In genomic region chr12:96347130-96347699, GRCh38 we compare ENCODE assay signal across 11 cellular contexts. TPM values are rescaled to one million over a fixed set of nuclear protein-coding genes. Genes with fewer than 3 reads are reported as not detected.
DNase-seq lines count a peak whose midpoint lies in the region; ATAC-seq, FAIRE-seq and TF ChIP-seq lines count a peak whose summit lies in the region.
"Had no signal": no experiment of that assay in that cellular context is flagged by ENCODE, and none has a peak within 500 bp of the region (broad histone marks: within the 10 kb centered on the region; RNA-seq: fewer than 3 reads in every experiment).

No MANE protein-coding gene starts in this region.

- no peak overlapping the region for H3K4me3 ChIP-seq in astrocyte (ENCODE audit: insufficient read depth, low read depth, low read length)
- H3K4me3 ChIP-seq in right lobe of liver, result peak overlapping the region; percentile 16 to 45 (median 41)
- H3K4me3 ChIP-seq in transverse colon, result peak overlapping the region in 2 of 4 donors; percentile 17 to 36
- H3K4me3 ChIP-seq: cardiac muscle cell had no signal

- in situ Hi-C loops in transverse colon (cut with MboI; ENCODE audit: low pct_ligation_motif_present in 1 of 4, low pct_unique_long_range_greater_than_20kb in 1 of 4, low sequenced_read_pairs in 3 of 4), result no loop called here

- peak overlapping the region; percentile 47 for H3K4me3 Mint-ChIP-seq in activated naive CD4-positive, alpha-beta T cell treated with anti-CD3 and anti-CD28 coated beads for 36 hours
- H3K4me3 Mint-ChIP-seq in astrocyte (ENCODE audit: unreplicated experiment), result peak overlapping the region; percentile 50

- no peak for TF ChIP-seq CTCF in astrocyte (IDR thresholded peaks at IDR 0.05; ENCODE audit: insufficient read depth, low read depth, low read length)
- no peak for TF ChIP-seq CTCF in right lobe of liver (IDR thresholded peaks at IDR 0.05)
- TF ChIP-seq CTCF in transverse colon (IDR thresholded peaks at IDR 0.05), result no peak

- H3K4me2 ChIP-seq in astrocyte (ENCODE audit: low read length), result peak overlapping the region; percentile 1

- TF ChIP-seq POLR2A in right lobe of liver (IDR thresholded peaks at IDR 0.05) (no peak), transverse colon (IDR thresholded peaks at IDR 0.05) (no peak)

- H3K9me3 ChIP-seq in astrocyte (ENCODE audit: insufficient read depth, low read depth, low read length) (peaks cover 2% of the 10 kb centered on the region), right lobe of liver (peaks cover 0 to 9% (median 2%) of the 10 kb centered on the region in 4 donors), transverse colon (peaks cover 10 to 14% of the 10 kb centered on the region in 2 donors)

- H4K20me1 ChIP-seq in astrocyte (ENCODE audit: insufficient read depth, low read length), result peaks cover 86% of the 10 kb centered on the region

- H3K4me1 ChIP-seq in astrocyte (ENCODE audit: insufficient read depth, low read length), result no peaks in the 10 kb centered on the region
- H3K4me1 ChIP-seq in right lobe of liver, result no peaks in the 10 kb centered on the region
- peaks cover 0 to 49% (median 23%) of the 10 kb centered on the region in 4 donors for H3K4me1 ChIP-seq in transverse colon

- no peak for TF ChIP-seq EP300 in transverse colon (IDR thresholded peaks at IDR 0.05; ENCODE audit: low read depth)

- CTCF ChIA-PET in activated naive CD4-positive, alpha-beta T cell treated with anti-CD3 and anti-CD28 coated beads for 36 hours (lab: Charles Lee), result interaction anchor here (0.6 to 2.6 kb wide), 5 partner anchors 10 to 477 kb away, joined by 3 to 6 read pairs (median 3); no protein-coding TSS in a partner anchor

- H3K27me3 Mint-ChIP-seq in activated naive CD4-positive, alpha-beta T cell treated with anti-CD3 and anti-CD28 coated beads for 36 hours (ENCODE audit: low read depth), result no peaks in the 10 kb centered on the region
- H3K27me3 Mint-ChIP-seq in astrocyte (ENCODE audit: low read depth, unreplicated experiment), result no peaks in the 10 kb centered on the region

- H3K27ac ChIP-seq in astrocyte (ENCODE audit: low read depth, low read length), result no peak overlapping the region
- peak overlapping the region; percentile 26 to 67 (median 44) for H3K27ac ChIP-seq in right lobe of liver
- H3K27ac ChIP-seq in transverse colon, result peak overlapping the region; percentile 68 to 79 (median 76)
- H3K27ac ChIP-seq: cardiac muscle cell had no signal

- H3K79me2 ChIP-seq in astrocyte (ENCODE audit: insufficient read depth, low read length), result peaks cover 99% of the 10 kb centered on the region

- H3K4me1 Mint-ChIP-seq in activated naive CD4-positive, alpha-beta T cell treated with anti-CD3 and anti-CD28 coated beads for 36 hours (ENCODE audit: low read depth), result peaks cover 55% of the 10 kb centered on the region
- H3K4me1 Mint-ChIP-seq in astrocyte (ENCODE audit: low read depth, unreplicated experiment), result peaks cover 36% of the 10 kb centered on the region

- peaks cover 26% of the 10 kb centered on the region for H3K9me3 Mint-ChIP-seq in activated naive CD4-positive, alpha-beta T cell treated with anti-CD3 and anti-CD28 coated beads for 36 hours
- H3K9me3 Mint-ChIP-seq in astrocyte (ENCODE audit: unreplicated experiment), result peaks cover 10% of the 10 kb centered on the region

- ATAC-seq in right lobe of liver (peak; percentile 55 to 73 (median 67)), GM21786 (IDR thresholded peaks at IDR 0.05; ENCODE audit: unreplicated experiment) (no peak)

- H3K36me3 ChIP-seq in astrocyte (ENCODE audit: insufficient read depth, low read length) (peaks cover 3% of the 10 kb centered on the region), right lobe of liver (no peaks in the 10 kb centered on the region), transverse colon (peaks cover 0 to 10% (median 3%) of the 10 kb centered on the region in 4 donors)
- H3K36me3 ChIP-seq: cardiac muscle cell had no signal

- 1% methylated on average over 5 of the region's 5 CpGs for WGBS in right lobe of liver (ENCODE audit: insufficient coverage, low coverage, low lambda C conversion rate, missing lambda C conversion rate)
- 13 to 20% methylated on average over 2 to 5 of the region's 5 CpGs for WGBS in transverse colon (ENCODE audit: low coverage in 1 of 2), 2 donors

- FAIRE-seq in astrocyte (lab: Jason Lieb, UNC), result no peak
- FAIRE-seq: HTR-8/SVneo, islet of Langerhans had no signal

- no peak overlapping the region for H2AFZ ChIP-seq in astrocyte (ENCODE audit: low read depth, low read length)

- H3K27me3 ChIP-seq in astrocyte (ENCODE audit: insufficient read depth, low read length) (no peaks in the 10 kb centered on the region), right lobe of liver (no peaks in the 10 kb centered on the region), transverse colon (no peaks in the 10 kb centered on the region)
- H3K27me3 ChIP-seq: cardiac muscle cell had no signal

- peak overlapping the region; percentile 69 for H3K27ac Mint-ChIP-seq in activated naive CD4-positive, alpha-beta T cell treated with anti-CD3 and anti-CD28 coated beads for 36 hours
- H3K27ac Mint-ChIP-seq in astrocyte (ENCODE audit: unreplicated experiment), result peak overlapping the region; percentile 84

- H3K36me3 Mint-ChIP-seq in activated naive CD4-positive, alpha-beta T cell treated with anti-CD3 and anti-CD28 coated beads for 36 hours (ENCODE audit: low read depth), result peaks cover 30% of the 10 kb centered on the region
- H3K36me3 Mint-ChIP-seq in astrocyte (ENCODE audit: low read depth, unreplicated experiment), result peaks cover 18% of the 10 kb centered on the region

- no peak overlapping the region for H3K9ac ChIP-seq in astrocyte (ENCODE audit: low read length)

- no peak for DNase-seq in activated naive CD4-positive, alpha-beta T cell treated with anti-CD3 and anti-CD28 coated beads for 36 hours
- no peak for DNase-seq in activated naive CD4-positive, alpha-beta T cell treated with Interleukin-2 at 50 U/mL for 16 hours
- DNase-seq in astrocyte (ENCODE audit: low read depth), result no peak
- DNase-seq in right lobe of liver, result no peak
- DNase-seq in transverse colon, result no peak
- no peak for DNase-seq in iPS-NIHi11 (ENCODE audit: low spot score)
- no peak for DNase-seq in stimulated activated CD4-positive, alpha-beta T cell treated with anti-CD3 and anti-CD28 coated beads, Interleukin-2, amount 100 ng/mL, for 24 hours

- intact Hi-C loops in activated naive CD4-positive, alpha-beta T cell treated with anti-CD3 and anti-CD28 coated beads for 36 hours (cut with micrococcal nuclease), result loop anchor here (1.0 to 2.0 kb wide), 2 partner anchors 8 to 14 kb away; no protein-coding TSS in a partner anchor
- intact Hi-C loops in right lobe of liver (cut with DNase I) (no loop called here), transverse colon (cut with DNase I; ENCODE audit: low total_unique reads) (no loop called here)

RNA-seq across cellular contexts. Expression of gene CDK17, which starts 53.0 kb away (rescaled TPM):
- 10 to 100 TPM; 41.4 to 45.8 TPM for total RNA-seq in activated naive CD4-positive, alpha-beta T cell treated with anti-CD3 and anti-CD28 coated beads for 36 hours
- total RNA-seq in astrocyte (53.0 and 64.2 TPM in 2 replicates), right lobe of liver (10 to 100 TPM in 5 of 6 experiments, 1 to 10 TPM in 1; 8.9 to 16.1 (median 13.7) TPM), transverse colon (10 to 100 TPM; 32.5 to 81.4 (median 51.8) TPM)
